Comparison of ENCODE assay signal across 16 cellular contexts in genomic region chr1:229249854-229250644, GRCh38. TPM values are rescaled to one million over a fixed set of nuclear protein-coding genes. Genes with fewer than 3 reads are reported as not detected.
A peak's percentile ranks its signal among the peaks of the same experiment; 100 is the strongest.
DNase-seq lines count a peak whose midpoint lies in the region; ATAC-seq, FAIRE-seq and TF ChIP-seq lines count a peak whose summit lies in the region.
"Had no signal": no experiment of that assay in that cellular context is flagged by ENCODE, and none has a peak within 500 bp of the region (broad histone marks: within the 10 kb centered on the region; RNA-seq: fewer than 3 reads in every experiment).

No MANE protein-coding gene starts in this region.

- H3K36me3 ChIP-seq in GM23338 (ENCODE audit: insufficient read depth) (no peaks in the 10 kb centered on the region), H1 (ENCODE audit: control insufficient read depth in 2 of 4, insufficient read depth in 4 of 4, low read length in 3 of 4) (no peaks in the 10 kb centered on the region)
- H3K36me3 ChIP-seq: adrenal gland had no signal

- no peak overlapping the region for H2BK20ac ChIP-seq in H1 (ENCODE audit: low read length)

- no peak overlapping the region for H2BK15ac ChIP-seq in H1 (ENCODE audit: low read length)

- H3K4me1 Mint-ChIP-seq in GM23338, result peaks cover 30% of the 10 kb centered on the region

- TF ChIP-seq EP300 in H1 (IDR thresholded peaks at IDR 0.05; ENCODE audit: borderline replicate concordance in 1 of 2, low read depth in 2 of 2, low read length in 2 of 2), result no peak

- H3K36me3 Mint-ChIP-seq in GM23338 (ENCODE audit: low read depth), result no peaks in the 10 kb centered on the region

- H3K79me2 ChIP-seq in GM23338 (replicated peaks; ENCODE audit: insufficient read depth), result no peaks in the 10 kb centered on the region
- H3K79me2 ChIP-seq in H1 (ENCODE audit: control insufficient read depth in 1 of 2, insufficient read depth in 2 of 2, low read length in 2 of 2), result no peaks in the 10 kb centered on the region

- no peaks in the 10 kb centered on the region for H3K9me3 Mint-ChIP-seq in GM23338
- H3K9me3 Mint-ChIP-seq: HFFc6 had no signal

- CTCF ChIA-PET in H1 (lab: Charles Lee; ENCODE audit: partially characterized antibody), result interaction anchor here (2.3 kb wide), 1 partner anchor 13 kb away, joined by 6 read pairs; no protein-coding TSS in a partner anchor

- H3K14ac ChIP-seq in H1 (ENCODE audit: insufficient read length), result no peak overlapping the region

- H2BK120ac ChIP-seq in H1 (replicated peaks; ENCODE audit: low read depth, low read length), result no peak overlapping the region

- no peak overlapping the region for H3K4me3 ChIP-seq in GM23338
- H3K4me3 ChIP-seq in H1 (ENCODE audit: extremely low read depth in 1 of 4, insufficient read depth in 2 of 4, low read depth in 3 of 4, low read length in 4 of 4), result no peak overlapping the region
- H3K4me3 ChIP-seq: adrenal gland had no signal

- H2BK5ac ChIP-seq in H1 (ENCODE audit: low read depth, low read length), result no peak overlapping the region; the same call in 1 of the 2 replicates

- no peak for TF ChIP-seq RAD21 in H1 (IDR thresholded peaks at IDR 0.05 in 1 of 2, conservative IDR thresholded peaks at IDR 0.05 in 1 of 2; ENCODE audit: low read depth in 2 of 2, low read length in 2 of 2)

- no peak overlapping the region for H3K4ac ChIP-seq in H1 (replicated peaks; ENCODE audit: insufficient read length, low read depth, low read length)

- no peak for ATAC-seq in GM23338
- ATAC-seq in GM21528 (IDR thresholded peaks at IDR 0.05; ENCODE audit: low FRiP score, unreplicated experiment), result no peak

- no peak overlapping the region for H3K18ac ChIP-seq in H1 (ENCODE audit: extremely low read depth, low read length)

- no peaks in the 10 kb centered on the region for H3K27me3 Mint-ChIP-seq in GM23338 (ENCODE audit: insufficient read depth, low read depth, poor library complexity)

- H2AK5ac ChIP-seq in H1 (ENCODE audit: low read depth, low read length), result no peak overlapping the region; the same call in 1 of the 2 replicates

- H3K9ac ChIP-seq in H1 (replicated peaks in 1 of 4; ENCODE audit: extremely low read depth in 1 of 4, low read depth in 3 of 4, low read length in 3 of 4), result no peak overlapping the region

- POLR2A ChIA-PET in H1 (lab: Charles Lee; ENCODE audit: partially characterized antibody), result no interaction called here

- H3K23me2 ChIP-seq in H1 (ENCODE audit: low read depth, low read length), result no peaks in the 10 kb centered on the region

- no peak overlapping the region for H4K5ac ChIP-seq in H1 (ENCODE audit: insufficient read length, low read depth, low read length)

- no peak for FAIRE-seq in H1 (lab: Jason Lieb, UNC)
- FAIRE-seq: colon, islet of Langerhans had no signal

- no peaks in the 10 kb centered on the region for H3K79me1 ChIP-seq in H1 (ENCODE audit: low read depth, low read length)

- H2BK12ac ChIP-seq in H1 (ENCODE audit: low read depth, low read length), result peak overlapping the region; percentile 23; the same call in 1 of the 2 replicates

- H3K4me1 ChIP-seq in GM23338 (ENCODE audit: insufficient read depth) (peaks cover 21% of the 10 kb centered on the region), H1 (replicated peaks in 1 of 4; ENCODE audit: control insufficient read depth in 3 of 4, insufficient read depth in 4 of 4, low read length in 3 of 4) (peaks cover 3 to 10% (median 7%) of the 10 kb centered on the region in 4 experiments; a peak in 4 of 7 replicates)

- TF ChIP-seq CTCF in GM23338 (conservative IDR thresholded peaks at IDR 0.05; ENCODE audit: low read depth in 2 of 2) (no peak), H1 (IDR thresholded peaks at IDR 0.05; ENCODE audit: control extremely low read depth in 1 of 3, insufficient read depth in 1 of 3, low read depth in 1 of 3, low read length in 3 of 3) (no peak)

- H3K23ac ChIP-seq in H1 (ENCODE audit: insufficient read length), result no peak overlapping the region

- no peaks in the 10 kb centered on the region for H3F3A ChIP-seq in GM23338 (replicated peaks; ENCODE audit: low read depth)

- no peak overlapping the region for H4K8ac ChIP-seq in H1 (ENCODE audit: extremely low read depth, insufficient read depth, low read length)

- H3K4me2 ChIP-seq in GM23338, result no peak overlapping the region
- no peak overlapping the region for H3K4me2 ChIP-seq in H1 (ENCODE audit: insufficient read depth in 1 of 2, low read depth in 2 of 2, low read length in 2 of 2)

- WGBS in H1 (ENCODE audit: extremely low coverage in 1 of 2, insufficient coverage in 1 of 2, insufficient read length in 1 of 2, insufficient replicate concordance in 2 of 2, low coverage in 1 of 2, low lambda C conversion rate in 2 of 2, missing lambda C conversion rate in 1 of 2), 2 experiments, result 96% methylated on average over 4 of the region's 6 CpGs; no CpG with 5 or more reads in 1 of the 2 experiments

- H2AFZ ChIP-seq in GM23338, result peak overlapping the region; percentile 73
- H2AFZ ChIP-seq in H1 (ENCODE audit: low read length), result no peak overlapping the region

- H3K27me3 ChIP-seq in GM23338 (ENCODE audit: insufficient read depth) (no peaks in the 10 kb centered on the region), H1 (replicated peaks in 1 of 4; ENCODE audit: control insufficient read depth in 3 of 4, extremely low read depth in 1 of 4, insufficient read depth in 3 of 4, low read length in 3 of 4) (no peaks in the 10 kb centered on the region; a peak in 1 of 7 replicates)
- H3K27me3 ChIP-seq: adrenal gland had no signal

- DNase-seq in AML-193 (lab: John Stamatoyannopoulos, UW) (peak; percentile 96), GM23338 (ENCODE audit: low spot score) (no peak), SKM-1 treated with dmso at 0.1 percent for 144 hours (lab: John Stamatoyannopoulos, UW; ENCODE audit: unreplicated experiment) (peak; percentile 98), H1 (ENCODE audit: low read depth in 1 of 2, low spot score in 2 of 2) (no peak), NCI-H510A (lab: John Stamatoyannopoulos, UW) (no peak), AG08396 (ENCODE audit: low spot score) (no peak), NCI-H2171 treated with DMSO at 0.1 percent for 48 hours (lab: John Stamatoyannopoulos, UW) (no peak)
- DNase-seq: adrenal gland; DMS79; HFFc6; NK-92 treated with Interleukin-12 subunit alpha and Interleukin-12 subunit beta, amount 100 ng/mL, for 24 hours; posterior cingulate gyrus had no signal

- peaks cover 8% of the 10 kb centered on the region; the same call in 1 of the 2 replicates for H3K9me2 ChIP-seq in GM23338 (ENCODE audit: insufficient read depth)

- no peaks in the 10 kb centered on the region for H4K20me1 ChIP-seq in GM23338 (replicated peaks; ENCODE audit: insufficient read depth)
- no peaks in the 10 kb centered on the region for H4K20me1 ChIP-seq in H1 (replicated peaks in 1 of 2; ENCODE audit: control insufficient read depth in 1 of 2, insufficient read depth in 2 of 2, low read length in 2 of 2)

- H3K27ac ChIP-seq in GM23338 (ENCODE audit: low read depth) (no peak overlapping the region), H1 (ENCODE audit: low read depth, low read length) (no peak overlapping the region)
- H3K27ac ChIP-seq: adrenal gland, VCaP had no signal

- no peak overlapping the region for H4K91ac ChIP-seq in H1 (replicated peaks; ENCODE audit: insufficient read length, low read length)

- H3K27ac Mint-ChIP-seq in GM23338, result no peak overlapping the region
- H3K27ac Mint-ChIP-seq: HFFc6 had no signal

- H3K56ac ChIP-seq in H1 (replicated peaks; ENCODE audit: insufficient read length, low read depth, low read length), result no peak overlapping the region

- TF ChIP-seq POLR2A in H1 (IDR thresholded peaks at IDR 0.05; ENCODE audit: control extremely low read depth in 1 of 2, low read depth in 2 of 2, low read length in 2 of 2), result no peak

- no peaks in the 10 kb centered on the region for H3K9me3 ChIP-seq in H1 (ENCODE audit: insufficient read depth in 2 of 2, low read depth in 1 of 2, low read length in 1 of 2)
- H3K9me3 ChIP-seq: adrenal gland had no signal

- no peak overlapping the region for H3K4me3 Mint-ChIP-seq in GM23338
- H3K4me3 Mint-ChIP-seq: HFFc6 had no signal

TF ChIP-seq in H1, 55 proteins besides CTCF, POLR2A, EP300 and RAD21:
- TF ChIP-seq SIRT6 (IDR thresholded peaks at IDR 0.05; ENCODE audit: low read length) (no peak), JUN (IDR thresholded peaks at IDR 0.05; ENCODE audit: low read depth, low read length) (no peak), TCF12 (IDR thresholded peaks at IDR 0.05; ENCODE audit: low read depth, low read length) (no peak), POLR2AphosphoS5 (IDR thresholded peaks at IDR 0.05; ENCODE audit: low read depth, low read length) (no peak), BCL11A (IDR thresholded peaks at IDR 0.05; ENCODE audit: low read depth in 2 of 2, low read length in 2 of 2) (no peak)

RNA-seq across cellular contexts. Expression of gene RAB4A, which starts 20.9 kb away (rescaled TPM):
- total RNA-seq in GM23338 (2014; rRNA removed; shearing (Covaris generic)), result 25.9 and 37.5 TPM in 2 replicates
- polyA plus RNA-seq in GM23338 (2016; fragmentation: Nextera tagmentation; extraction: Ambion mirVana), result 49.4 and 50.8 TPM in 2 replicates
- 68.8 and 73.4 TPM in 2 replicates for total RNA-seq in H1 (2021; fragmentation: NEBNext Ultra II Directional; extraction: Animal tissue kit (Norgen Biotek cat#: 25700))
- polyA plus RNA-seq in H1 (2011; rRNA removed), result 13.3 and 16.7 TPM in 2 replicates
- 30.0 TPM for polyA plus RNA-seq in H1 (2011; cell fraction: cytosol; rRNA removed)
- 12.3 TPM for polyA plus RNA-seq in H1 (2011; cell fraction: nucleus; rRNA removed)
- 34.1 to 42.5 TPM (median 36.4 TPM) in 4 replicates for polyA plus RNA-seq in H1 (2012, experiment 1 of 2)
- 26.9 TPM for polyA plus RNA-seq in H1 (2012, experiment 2 of 2)
- polyA plus RNA-seq in H1 (2013, experiment 1 of 2), result 20.3 TPM
- 21.3 TPM for polyA plus RNA-seq in H1 (2013, experiment 2 of 2)
- polyA minus RNA-seq in H1 (2011; rRNA and poly(A)+ RNA removed), result 5.7 and 6.6 TPM in 2 replicates
- 11.6 TPM for polyA minus RNA-seq in H1 (2011; cell fraction: cytosol; rRNA and poly(A)+ RNA removed)
- 19.8 TPM for polyA minus RNA-seq in H1 (2011; cell fraction: nucleus; rRNA and poly(A)+ RNA removed)

Comparison
In these comparisons a context has a peak if more than half of its experiments do, and no peak if none do; other contexts are left out.
1. DNase-seq: peak in AML-193 (2 of 2) and SKM-1 treated with dmso at 0.1 percent for 144 hours (single experiment); none in GM23338 (single experiment), H1 (0 of 2), NCI-H510A (single experiment), AG08396 (single experiment) and NCI-H2171 treated with DMSO at 0.1 percent for 48 hours (single experiment).